In genomic region chr3:160637081-160637480, GRCh38 we compare ENCODE assay signal across 17 cellular contexts. TPM values are rescaled to one million over a fixed set of nuclear protein-coding genes. Genes with fewer than 3 reads are reported as not detected.
A peak's percentile ranks its signal among the peaks of the same experiment; 100 is the strongest.
DNase-seq lines count a peak whose midpoint lies in the region; ATAC-seq and TF ChIP-seq lines count a peak whose summit lies in the region.
"Had no signal": no experiment of that assay in that cellular context is flagged by ENCODE, and none has a peak within 500 bp of the region (broad histone marks: within the 10 kb centered on the region; RNA-seq: fewer than 3 reads in every experiment).

No MANE protein-coding gene starts in this region.

- no peaks in the 10 kb centered on the region for H3K9me3 ChIP-seq in CD4-positive, alpha-beta memory T cell (ENCODE audit: control insufficient read depth in 1 of 2, low read length in 2 of 2)
- H3K9me3 ChIP-seq in Peyer's patch = no peaks in the 10 kb centered on the region
- H3K9me3 ChIP-seq: Caco-2, HAP-1 had no signal

- H3K27me3 ChIP-seq in CD4-positive, alpha-beta memory T cell (ENCODE audit: insufficient read depth, low read length) = no peaks in the 10 kb centered on the region
- H3K27me3 ChIP-seq in Peyer's patch = no peaks in the 10 kb centered on the region

- POLR2A ChIA-PET in CD4-positive, alpha-beta memory T cell (lab: Charles Lee; ENCODE audit: partially characterized antibody) = no interaction called here

- no peaks in the 10 kb centered on the region for H3K4me1 ChIP-seq in CD4-positive, alpha-beta memory T cell (ENCODE audit: insufficient read depth, low read length)
- no peaks in the 10 kb centered on the region for H3K4me1 ChIP-seq in Peyer's patch
- H3K4me1 ChIP-seq: Caco-2 had no signal

- no peaks in the 10 kb centered on the region for H3K36me3 Mint-ChIP-seq in CD4-positive, alpha-beta memory T cell
- H3K36me3 Mint-ChIP-seq: CD14-positive monocyte had no signal

- no peaks in the 10 kb centered on the region for H3K36me3 ChIP-seq in CD4-positive, alpha-beta memory T cell (ENCODE audit: insufficient read depth, low read length)
- H3K36me3 ChIP-seq in Peyer's patch = no peaks in the 10 kb centered on the region
- H3K36me3 ChIP-seq: HAP-1 had no signal

- H3K4me1 Mint-ChIP-seq in CD4-positive, alpha-beta memory T cell = peaks cover 0 to 3% (median 0%) of the 10 kb centered on the region in 4 donors
- H3K4me1 Mint-ChIP-seq: CD14-positive monocyte had no signal

- intact Hi-C loops in CD4-positive, alpha-beta memory T cell (cut with micrococcal nuclease) = no loop called here

- H3K4me3 ChIP-seq in epithelial cell of esophagus (ENCODE audit: low read length) (no peak overlapping the region), Peyer's patch (no peak overlapping the region)
- H3K4me3 ChIP-seq in CD4-positive, alpha-beta memory T cell (ENCODE audit: low read length in 2 of 2) = no peak overlapping the region
- H3K4me3 ChIP-seq: HAP-1, K562 had no signal

- CTCF ChIA-PET in CD4-positive, alpha-beta memory T cell (lab: Charles Lee; ENCODE audit: partially characterized antibody) = no interaction called here

- peaks cover 0 to 5% of the 10 kb centered on the region in 2 donors for H3K27me3 Mint-ChIP-seq in CD4-positive, alpha-beta memory T cell

- H3K27ac ChIP-seq in CD4-positive, alpha-beta memory T cell (ENCODE audit: low read depth, low read length) = no peak overlapping the region
- H3K27ac ChIP-seq in Peyer's patch = no peak overlapping the region

- no peaks in the 10 kb centered on the region for H3K9me3 Mint-ChIP-seq in CD4-positive, alpha-beta memory T cell
- H3K9me3 Mint-ChIP-seq: CD8-positive, alpha-beta memory T cell; HFFc6 had no signal

- ATAC-seq in HG02798 (IDR thresholded peaks at IDR 0.05; ENCODE audit: poor library complexity, unreplicated experiment) = no peak
- ATAC-seq: K562 had no signal

- TF ChIP-seq CTCF in epithelial cell of esophagus (IDR thresholded peaks at IDR 0.05; ENCODE audit: insufficient read depth, low read depth, low read length, missing control alignments) (no peak), Peyer's patch (IDR thresholded peaks at IDR 0.05) (no peak)

- no peak overlapping the region for H3K27ac Mint-ChIP-seq in CD4-positive, alpha-beta memory T cell
- H3K27ac Mint-ChIP-seq: CD14-positive monocyte; CD8-positive, alpha-beta memory T cell; HFFc6 had no signal

- DNase-seq in ELR (ENCODE audit: low read depth) (peak; percentile 40), M059J (ENCODE audit: low read depth) (peak; percentile 74), epithelial cell of esophagus (ENCODE audit: low read depth) (peak; percentile 44), renal cortical epithelial cell (ENCODE audit: low read depth) (peak; percentile 50), Peyer's patch (no peak)
- DNase-seq in CD4-positive, alpha-beta memory T cell = no peak
- DNase-seq: Caco-2; CD8-positive, alpha-beta memory T cell; DMS53; HFFc6 had no signal

- TF ChIP-seq POLR2A in Peyer's patch (IDR thresholded peaks at IDR 0.05) = no peak

- no peak overlapping the region for H3K4me3 Mint-ChIP-seq in CD4-positive, alpha-beta memory T cell
- H3K4me3 Mint-ChIP-seq: CD14-positive monocyte; CD8-positive, alpha-beta memory T cell; HFFc6 had no signal

RNA-seq across cellular contexts. Expression of gene ARL14, which starts 39.9 kb away (rescaled TPM):
- total RNA-seq in M059J (2014; rRNA removed; shearing (Covaris generic)) = 0.44 and 3.0 TPM in 2 replicates
- total RNA-seq in renal cortical epithelial cell (0.35 and 0.87 TPM in 2 replicates), Peyer's patch (10 to 100 TPM in 3 of 4 donors, 1 to 10 TPM in 1; 2.5 to 28.9 (median 16.5) TPM)
- total RNA-seq in CD4-positive, alpha-beta memory T cell = not detected
- not detected for polyA plus RNA-seq in CD4-positive, alpha-beta memory T cell
- total RNA-seq: A673; CD8-positive, alpha-beta memory T cell; H1; K562 had no signal
- polyA plus RNA-seq: BJ; CD14-positive monocyte; CD8-positive, alpha-beta memory T cell; H1; K562 had no signal

Comparison
In these comparisons a context has a peak if more than half of its experiments do, and no peak if none do; other contexts are left out.
1. DNase-seq: peak in ELR (single experiment), M059J (single experiment), epithelial cell of esophagus (single experiment) and renal cortical epithelial cell (single experiment); none in CD4-positive, alpha-beta memory T cell (0 of 5) and Peyer's patch (0 of 3).